ENCODE assay signal across 8 cellular contexts in the genomic region with DNA sequence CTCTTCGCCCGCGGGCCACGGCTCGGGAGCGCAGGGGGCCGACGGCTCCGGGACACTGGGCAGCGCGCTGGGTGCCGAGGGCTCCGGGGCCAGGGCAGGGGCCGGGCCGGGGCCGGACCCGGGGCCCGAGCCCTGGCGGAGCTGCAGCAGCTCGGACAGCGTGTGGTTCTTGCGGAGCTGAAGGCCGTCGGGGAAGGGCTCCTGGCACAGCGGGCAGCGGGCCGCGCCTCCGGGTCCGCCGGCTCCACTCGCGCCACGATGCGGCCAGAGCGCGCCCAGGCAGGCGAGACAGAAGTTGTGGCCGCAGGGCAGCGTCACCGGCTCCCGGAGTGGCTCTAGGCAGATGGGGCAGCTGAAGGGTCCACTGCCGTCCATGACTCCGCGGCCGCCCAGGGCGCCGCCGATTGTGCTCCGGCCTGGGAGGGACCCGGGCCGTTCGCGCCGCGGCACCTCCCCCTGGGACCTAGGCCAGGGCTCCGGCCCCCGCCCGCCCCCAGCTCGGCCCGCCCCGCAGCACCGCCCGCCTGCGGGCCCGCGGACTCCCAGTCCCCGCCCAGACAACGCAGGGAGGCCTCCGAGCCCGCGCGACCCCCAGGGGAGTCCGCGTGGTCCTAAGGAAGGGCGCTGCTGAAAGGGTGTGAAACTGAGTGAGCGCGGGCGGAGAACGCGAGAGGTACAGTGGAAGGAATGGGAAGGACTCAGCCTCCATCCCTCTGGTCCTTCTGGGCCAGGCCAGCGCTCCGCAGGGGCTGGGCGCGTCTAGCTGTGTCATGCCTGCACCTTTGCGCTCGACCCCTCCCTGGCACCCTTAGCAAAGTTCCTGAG. TPM values are rescaled to one million over a fixed set of nuclear protein-coding genes. Genes with fewer than 3 reads are reported as not detected.
DNase-seq lines count a peak whose midpoint lies in the region; ATAC-seq and TF ChIP-seq lines count a peak whose summit lies in the region.

A gene with protein sequence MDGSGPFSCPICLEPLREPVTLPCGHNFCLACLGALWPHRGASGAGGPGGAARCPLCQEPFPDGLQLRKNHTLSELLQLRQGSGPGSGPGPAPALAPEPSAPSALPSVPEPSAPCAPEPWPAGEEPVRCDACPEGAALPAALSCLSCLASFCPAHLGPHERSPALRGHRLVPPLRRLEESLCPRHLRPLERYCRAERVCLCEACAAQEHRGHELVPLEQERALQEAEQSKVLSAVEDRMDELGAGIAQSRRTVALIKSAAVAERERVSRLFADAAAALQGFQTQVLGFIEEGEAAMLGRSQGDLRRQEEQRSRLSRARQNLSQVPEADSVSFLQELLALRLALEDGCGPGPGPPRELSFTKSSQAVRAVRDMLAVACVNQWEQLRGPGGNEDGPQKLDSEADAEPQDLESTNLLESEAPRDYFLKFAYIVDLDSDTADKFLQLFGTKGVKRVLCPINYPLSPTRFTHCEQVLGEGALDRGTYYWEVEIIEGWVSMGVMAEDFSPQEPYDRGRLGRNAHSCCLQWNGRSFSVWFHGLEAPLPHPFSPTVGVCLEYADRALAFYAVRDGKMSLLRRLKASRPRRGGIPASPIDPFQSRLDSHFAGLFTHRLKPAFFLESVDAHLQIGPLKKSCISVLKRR (minus strand): TSS at position 408 of the 825 bp plus-strand sequence. CDS start 33 bp downstream, at position 375.

- peak within 1 kb of the TSS; percentile 56 to 87 (median 70) for H3K4me3 ChIP-seq in gastrocnemius medialis

- peak within 1 kb of the TSS; percentile 79 to 92 (median 86) for H3K27ac ChIP-seq in gastrocnemius medialis

- ATAC-seq in GM18502 (IDR thresholded peaks at IDR 0.05; ENCODE audit: poor library complexity, unreplicated experiment), result peak; percentile 27
- peak; percentile 26 for ATAC-seq in gastrocnemius medialis

- peak; percentile 69 for DNase-seq in ACHN
- peak; percentile 79 for DNase-seq in NCI-H69 (lab: John Stamatoyannopoulos, UW)
- DNase-seq in T47D (ENCODE audit: low read depth in 1 of 2, low spot score in 1 of 2), result peak; percentile 78 to 79
- DNase-seq in iPS-NIHi11 (ENCODE audit: low spot score), result peak; percentile 64
- peak in 1 of 2 donors; percentile 48 for DNase-seq in gastrocnemius medialis
- no peak for DNase-seq in SKM-1 treated with dmso at 0.1 percent for 144 hours (lab: John Stamatoyannopoulos, UW; ENCODE audit: unreplicated experiment)
- no peak for DNase-seq in NCI-H2107 treated with DMSO at 0.1 percent for 48 hours (lab: John Stamatoyannopoulos, UW; ENCODE audit: unreplicated experiment)

- H3K27me3 ChIP-seq in gastrocnemius medialis, result no peaks in the 10 kb centered on the region

- in situ Hi-C loops in ACHN (cut with HindIII; ENCODE audit: low pct_ligation_motif_present, low pct_unique_long_range_greater_than_20kb, low sequenced_read_pairs) (no loop called here), T47D (cut with HindIII; ENCODE audit: low pct_unique_long_range_greater_than_20kb, low sequenced_read_pairs) (no loop called here), gastrocnemius medialis (cut with MboI; ENCODE audit: low sequenced_read_pairs in 4 of 4) (loop anchor here in 1 of 4 donors (25.0 kb wide), 1 partner anchor 116 kb away; a partner anchor contains a TSS)

- TF ChIP-seq CTCF in gastrocnemius medialis (IDR thresholded peaks at IDR 0.05 in 4 of 5, conservative IDR thresholded peaks at IDR 0.05 in 1 of 5), result peak in 3 of 5 experiments; percentile 7 to 21 (median 12)

- H3K9me3 ChIP-seq in gastrocnemius medialis, result no peaks in the 10 kb centered on the region

- peak; percentile 71 to 83 for TF ChIP-seq POLR2A in gastrocnemius medialis (IDR thresholded peaks at IDR 0.05)

- H3K4me1 ChIP-seq in gastrocnemius medialis, result peaks cover 31% of the 10 kb centered on the region in 2 donors

- no peaks in the 10 kb centered on the region for H3K36me3 ChIP-seq in gastrocnemius medialis

- intact Hi-C loops in gastrocnemius medialis (cut with DNase I; ENCODE audit: low total_unique reads), result no loop called here

RNA-seq across cellular contexts. Expression of the gene that starts here (rescaled TPM):
- 10 to 100 TPM in 3 of 4 donors, 1 to 10 TPM in 1; 9.5 to 18.4 (median 15.5) TPM for total RNA-seq in gastrocnemius medialis

Comparison
In these comparisons a context has a peak if more than half of its experiments do, and no peak if none do; other contexts are left out.
1. DNase-seq: peak in ACHN (single experiment), NCI-H69 (single experiment), T47D (2 of 2) and iPS-NIHi11 (single experiment); none in SKM-1 treated with dmso at 0.1 percent for 144 hours (single experiment) and NCI-H2107 treated with DMSO at 0.1 percent for 48 hours (single experiment).